22 cellular contexts compared by ENCODE assay signal in genomic region chr5:74838262-74838661, GRCh38.
"Had no signal": no experiment of that assay in that cellular context is flagged by ENCODE, and none has a peak within 500 bp of the region (broad histone marks: within the 10 kb centered on the region; RNA-seq: fewer than 3 reads in every experiment).

No MANE protein-coding gene starts in this region.

- H3K27ac Mint-ChIP-seq: activated CD4-positive, alpha-beta memory T cell treated with anti-CD3 and anti-CD28 coated beads, Interleukin-2, amount 10 ng/mL, durations not matched to agents 7 days and 5 days; activated naive CD8-positive, alpha-beta T cell; natural killer cell treated with Interleukin-12 subunit alpha and Interleukin-12 subunit beta and Interleukin-15 and Interleukin-18, amount 100 ng/mL, for 72 hours; stimulated activated memory B cell treated with anti-CD40 and anti-IgM and Interleukin-4, amounts not matched to agents 10 μg/mL and 1 μg/mL and 100 μg/mL, for 72 hours had no signal

- DNase-seq: activated CD4-positive, alpha-beta memory T cell treated with anti-CD3 and anti-CD28 coated beads, Interleukin-2, amount 10 ng/mL, durations not matched to agents 7 days and 5 days; activated CD4-positive, alpha-beta T cell treated with anti-CD3 and anti-CD28 coated beads for 1 hour; activated CD4-positive, alpha-beta T cell treated with anti-CD3 and anti-CD28 coated beads, Interleukin-2, amount 10 ng/mL, durations not matched to agents 7 days and 5 days; activated CD8-positive, alpha-beta memory T cell treated with anti-CD3 and anti-CD28 coated beads, Interleukin-2, amount 50 U/mL, for 48 hours; activated naive CD4-positive, alpha-beta T cell; activated T-cell treated with anti-CD3 and anti-CD28 coated beads, Interleukin-2, amount 50 U/mL, for 48 hours; brain microvascular endothelial cell; dorsolateral prefrontal cortex; effector memory CD4-positive, alpha-beta T cell; left lung; lower lobe of right lung; mesenchymal stem cell; right lobe of liver; stimulated activated CD4-positive, alpha-beta T cell treated with anti-CD3 and anti-CD28 coated beads, Interleukin-4, amount 100 ng/mL, for 24 hours; T-helper 2 cell; tibial artery; upper lobe of right lung had no signal

- H3K36me3 Mint-ChIP-seq: natural killer cell treated with Interleukin-12 subunit alpha and Interleukin-12 subunit beta and Interleukin-15 and Interleukin-18, amount 100 ng/mL, for 72 hours had no signal

- H3K27me3 ChIP-seq: brain microvascular endothelial cell, dorsolateral prefrontal cortex, left lung, right lobe of liver, suprapubic skin, tibial artery, upper lobe of right lung had no signal

- H3K4me3 ChIP-seq: coronary artery, dorsolateral prefrontal cortex, left lung, lower lobe of right lung, right lobe of liver, suprapubic skin, tibial artery, upper lobe of right lung had no signal

- H3K36me3 ChIP-seq: brain microvascular endothelial cell, left lung, lower lobe of right lung, right lobe of liver, suprapubic skin, tibial artery, upper lobe of right lung had no signal

- H3K27me3 Mint-ChIP-seq: activated CD4-positive, alpha-beta memory T cell treated with anti-CD3 and anti-CD28 coated beads, Interleukin-2, amount 10 ng/mL, durations not matched to agents 7 days and 5 days; activated CD4-positive, alpha-beta T cell treated with anti-CD3 and anti-CD28 coated beads, Interleukin-2, amount 10 ng/mL, durations not matched to agents 7 days and 5 days; activated naive CD8-positive, alpha-beta T cell; natural killer cell treated with Interleukin-12 subunit alpha and Interleukin-12 subunit beta and Interleukin-15 and Interleukin-18, amount 100 ng/mL, for 72 hours; stimulated activated memory B cell treated with anti-CD40 and anti-IgM and Interleukin-4, amounts not matched to agents 10 μg/mL and 1 μg/mL and 100 μg/mL, for 72 hours had no signal

- H3K4me3 Mint-ChIP-seq: activated CD4-positive, alpha-beta memory T cell treated with anti-CD3 and anti-CD28 coated beads, Interleukin-2, amount 10 ng/mL, durations not matched to agents 7 days and 5 days; activated CD4-positive, alpha-beta T cell treated with anti-CD3 and anti-CD28 coated beads, Interleukin-2, amount 10 ng/mL, durations not matched to agents 7 days and 5 days; activated naive CD8-positive, alpha-beta T cell; natural killer cell treated with Interleukin-12 subunit alpha and Interleukin-12 subunit beta and Interleukin-15 and Interleukin-18, amount 100 ng/mL, for 72 hours; stimulated activated memory B cell treated with anti-CD40 and anti-IgM and Interleukin-4, amounts not matched to agents 10 μg/mL and 1 μg/mL and 100 μg/mL, for 72 hours had no signal

- H3K9me3 Mint-ChIP-seq: activated CD4-positive, alpha-beta memory T cell treated with anti-CD3 and anti-CD28 coated beads, Interleukin-2, amount 10 ng/mL, durations not matched to agents 7 days and 5 days; activated CD4-positive, alpha-beta T cell treated with anti-CD3 and anti-CD28 coated beads, Interleukin-2, amount 10 ng/mL, durations not matched to agents 7 days and 5 days; natural killer cell treated with Interleukin-12 subunit alpha and Interleukin-12 subunit beta and Interleukin-15 and Interleukin-18, amount 100 ng/mL, for 72 hours had no signal

- H3K4me1 ChIP-seq: left lung, lower lobe of right lung, suprapubic skin, tibial artery, upper lobe of right lung had no signal

- H3K27ac ChIP-seq: brain microvascular endothelial cell, coronary artery, dorsolateral prefrontal cortex, left lung, lower lobe of right lung, right lobe of liver, suprapubic skin, tibial artery, upper lobe of right lung had no signal

- ATAC-seq: left lung; lower lobe of right lung; natural killer cell treated with Interleukin-12 subunit alpha and Interleukin-12 subunit beta and Interleukin-15 and Interleukin-18, amount 100 ng/mL, for 72 hours; right lobe of liver; stimulated activated memory B cell treated with anti-CD40 and anti-IgM and Interleukin-4, amounts not matched to agents 10 μg/mL and 1 μg/mL and 100 μg/mL, for 72 hours; upper lobe of right lung had no signal

- H3K9me3 ChIP-seq: left lung, lower lobe of right lung, right lobe of liver, suprapubic skin, tibial artery, upper lobe of right lung had no signal
